Comparison of ENCODE assay signal across 24 cellular contexts in the genomic region with DNA sequence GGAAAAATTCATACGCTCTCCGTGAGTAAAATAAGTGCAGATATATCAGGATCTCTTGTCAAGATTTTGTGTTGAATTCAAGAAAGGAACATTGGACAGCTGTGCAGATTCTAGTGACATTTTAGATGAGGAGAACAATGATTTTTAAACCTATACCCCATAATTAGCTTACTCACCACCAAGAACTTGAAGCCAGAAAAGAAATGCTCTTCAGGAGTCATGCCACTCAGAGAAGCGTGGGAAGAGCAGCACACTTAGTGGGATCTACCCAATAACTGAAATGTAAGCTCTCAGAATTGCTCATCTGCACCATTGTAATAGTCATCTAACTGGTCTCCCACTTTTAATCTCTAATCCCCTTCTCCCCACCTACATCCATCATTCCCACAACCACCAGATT. TPM values are rescaled to one million over a fixed set of nuclear protein-coding genes. Genes with fewer than 3 reads are reported as not detected.
DNase-seq lines count a peak whose midpoint lies in the region; ATAC-seq lines count a peak whose summit lies in the region.
"Had no signal": no experiment of that assay in that cellular context is flagged by ENCODE, and none has a peak within 500 bp of the region (broad histone marks: within the 10 kb centered on the region; RNA-seq: fewer than 3 reads in every experiment).

No MANE protein-coding gene starts in this region.

- POLR2A ChIA-PET in activated CD4-positive, alpha-beta memory T cell treated with anti-CD3 and anti-CD28 coated beads for 36 hours (lab: Charles Lee) = interaction anchor here (0.5 to 1.9 kb wide), 6 partner anchors 67 to 570 kb away, joined by 3 to 10 read pairs (median 4); no protein-coding TSS in a partner anchor
- POLR2A ChIA-PET in activated CD4-positive, alpha-beta memory T cell treated with anti-CD3 and anti-CD28 coated beads, Interleukin-2, amount 10 ng/mL, durations not matched to agents 7 days and 5 days (lab: Charles Lee) = interaction anchor here (4.5 kb wide), 1 partner anchor 69 kb away, joined by 15 read pairs; no protein-coding TSS in a partner anchor
- POLR2A ChIA-PET in activated naive CD8-positive, alpha-beta T cell treated with anti-CD3 and anti-CD28 coated beads, Interleukin-2, amount 10 ng/mL, durations not matched to agents 7 days and 5 days (lab: Charles Lee) = interaction anchor here (1.2 kb wide), 1 partner anchor 109 kb away, joined by 6 read pairs; a partner anchor contains a TSS

- peak overlapping the region; percentile 31 for H3K27ac Mint-ChIP-seq in activated CD4-positive, alpha-beta memory T cell treated with anti-CD3 and anti-CD28 coated beads for 36 hours
- H3K27ac Mint-ChIP-seq in activated CD4-positive, alpha-beta memory T cell treated with anti-CD3 and anti-CD28 coated beads, Interleukin-2, amount 10 ng/mL, durations not matched to agents 7 days and 5 days = no peak overlapping the region
- H3K27ac Mint-ChIP-seq in activated naive CD8-positive, alpha-beta T cell treated with anti-CD3 and anti-CD28 coated beads, Interleukin-2, amount 10 ng/mL, durations not matched to agents 7 days and 5 days = peak overlapping the region; percentile 3

- CTCF ChIA-PET in activated CD4-positive, alpha-beta memory T cell treated with anti-CD3 and anti-CD28 coated beads for 36 hours (lab: Charles Lee) = interaction anchor here (0.7 to 17.2 kb wide), 21 partner anchors 8 to 678 kb away, joined by 3 to 316 read pairs (median 9); a partner anchor contains a TSS
- CTCF ChIA-PET in activated CD4-positive, alpha-beta memory T cell treated with anti-CD3 and anti-CD28 coated beads, Interleukin-2, amount 10 ng/mL, durations not matched to agents 7 days and 5 days (lab: Charles Lee) = interaction anchor here (0.8 to 5.3 kb wide), 14 partner anchors 10 to 294 kb away, joined by 3 to 98 read pairs (median 6); a partner anchor contains a TSS

- intact Hi-C loops in activated CD4-positive, alpha-beta memory T cell treated with anti-CD3 and anti-CD28 coated beads for 36 hours (cut with micrococcal nuclease) = no loop called here

- no peak for DNase-seq in activated CD4-positive, alpha-beta memory T cell treated with anti-CD3 and anti-CD28 coated beads for 36 hours
- no peak for DNase-seq in activated CD4-positive, alpha-beta memory T cell treated with anti-CD3 and anti-CD28 coated beads, Interleukin-2, amount 10 ng/mL, durations not matched to agents 7 days and 5 days
- DNase-seq in NCI-H69 (lab: John Stamatoyannopoulos, UW) = peak; percentile 43
- DNase-seq in activated naive CD8-positive, alpha-beta T cell treated with anti-CD3 and anti-CD28 coated beads, Interleukin-2, amount 10 ng/mL, durations not matched to agents 7 days and 5 days = no peak
- peak; percentile 60 for DNase-seq in putamen (ENCODE audit: low spot score)
- no peak for DNase-seq in AG08395 (ENCODE audit: low spot score)
- DNase-seq: activated CD4-positive, alpha-beta T cell treated with anti-CD3 and anti-CD28 coated beads, Interleukin-2, amount 50 U/mL, for 1 hour; amniotic stem cell; C1 segment of cervical spinal cord; H7; heart left ventricle; mesendoderm; NCI-H1048; NCI-H1930; NCI-H446; occipital lobe; spleen; T-helper 1 cell; upper lobe of right lung had no signal

- H3K4me3 Mint-ChIP-seq in activated CD4-positive, alpha-beta memory T cell treated with anti-CD3 and anti-CD28 coated beads for 36 hours = no peak overlapping the region
- no peak overlapping the region for H3K4me3 Mint-ChIP-seq in activated CD4-positive, alpha-beta memory T cell treated with anti-CD3 and anti-CD28 coated beads, Interleukin-2, amount 10 ng/mL, durations not matched to agents 7 days and 5 days
- H3K4me3 Mint-ChIP-seq in activated naive CD8-positive, alpha-beta T cell treated with anti-CD3 and anti-CD28 coated beads, Interleukin-2, amount 10 ng/mL, durations not matched to agents 7 days and 5 days = peak overlapping the region; percentile 26

- H3K36me3 Mint-ChIP-seq in activated CD4-positive, alpha-beta memory T cell treated with anti-CD3 and anti-CD28 coated beads for 36 hours = no peaks in the 10 kb centered on the region
- H3K36me3 Mint-ChIP-seq in activated CD4-positive, alpha-beta memory T cell treated with anti-CD3 and anti-CD28 coated beads, Interleukin-2, amount 10 ng/mL, durations not matched to agents 7 days and 5 days (ENCODE audit: low read depth) = peaks cover 16% of the 10 kb centered on the region
- peaks cover 8% of the 10 kb centered on the region for H3K36me3 Mint-ChIP-seq in activated naive CD8-positive, alpha-beta T cell treated with anti-CD3 and anti-CD28 coated beads, Interleukin-2, amount 10 ng/mL, durations not matched to agents 7 days and 5 days

- H3K4me1 Mint-ChIP-seq in activated CD4-positive, alpha-beta memory T cell treated with anti-CD3 and anti-CD28 coated beads for 36 hours (ENCODE audit: low read depth) = peaks cover 69% of the 10 kb centered on the region
- peaks cover 47% of the 10 kb centered on the region for H3K4me1 Mint-ChIP-seq in activated CD4-positive, alpha-beta memory T cell treated with anti-CD3 and anti-CD28 coated beads, Interleukin-2, amount 10 ng/mL, durations not matched to agents 7 days and 5 days
- H3K4me1 Mint-ChIP-seq in activated naive CD8-positive, alpha-beta T cell treated with anti-CD3 and anti-CD28 coated beads, Interleukin-2, amount 10 ng/mL, durations not matched to agents 7 days and 5 days = peaks cover 41% of the 10 kb centered on the region

- ATAC-seq in activated naive CD8-positive, alpha-beta T cell treated with anti-CD3 and anti-CD28 coated beads, Interleukin-2, amount 10 ng/mL, durations not matched to agents 7 days and 5 days (ENCODE audit: low read depth) = no peak
- ATAC-seq in HG02970 (IDR thresholded peaks at IDR 0.05; ENCODE audit: low FRiP score, unreplicated experiment) = no peak
- no peak for ATAC-seq in GM18867 (IDR thresholded peaks at IDR 0.05; ENCODE audit: unreplicated experiment)
- ATAC-seq: heart left ventricle, HepG2, Panc1, upper lobe of right lung had no signal

- no peaks in the 10 kb centered on the region for H3K9me3 Mint-ChIP-seq in activated CD4-positive, alpha-beta memory T cell treated with anti-CD3 and anti-CD28 coated beads for 36 hours
- no peaks in the 10 kb centered on the region for H3K9me3 Mint-ChIP-seq in activated CD4-positive, alpha-beta memory T cell treated with anti-CD3 and anti-CD28 coated beads, Interleukin-2, amount 10 ng/mL, durations not matched to agents 7 days and 5 days
- H3K9me3 Mint-ChIP-seq in activated naive CD8-positive, alpha-beta T cell treated with anti-CD3 and anti-CD28 coated beads, Interleukin-2, amount 10 ng/mL, durations not matched to agents 7 days and 5 days = no peaks in the 10 kb centered on the region

- H3K27me3 Mint-ChIP-seq in activated CD4-positive, alpha-beta memory T cell treated with anti-CD3 and anti-CD28 coated beads for 36 hours = no peaks in the 10 kb centered on the region
- no peaks in the 10 kb centered on the region for H3K27me3 Mint-ChIP-seq in activated CD4-positive, alpha-beta memory T cell treated with anti-CD3 and anti-CD28 coated beads, Interleukin-2, amount 10 ng/mL, durations not matched to agents 7 days and 5 days
- no peaks in the 10 kb centered on the region for H3K27me3 Mint-ChIP-seq in activated naive CD8-positive, alpha-beta T cell treated with anti-CD3 and anti-CD28 coated beads, Interleukin-2, amount 10 ng/mL, durations not matched to agents 7 days and 5 days

RNA-seq across cellular contexts. Expression of a gene that starts 9.2 kb away (rescaled TPM):
- 1 to 10 TPM in 1 of 2 experiments, under 1 TPM in 1; 0.82 to 1.5 TPM for total RNA-seq in activated CD4-positive, alpha-beta memory T cell treated with anti-CD3 and anti-CD28 coated beads for 36 hours
- 1 to 10 TPM; 3.1 to 3.5 TPM for total RNA-seq in activated CD4-positive, alpha-beta memory T cell treated with anti-CD3 and anti-CD28 coated beads, Interleukin-2, amount 10 ng/mL, durations not matched to agents 7 days and 5 days
- total RNA-seq in activated naive CD8-positive, alpha-beta T cell treated with anti-CD3 and anti-CD28 coated beads, Interleukin-2, amount 10 ng/mL, durations not matched to agents 7 days and 5 days = 1 to 10 TPM; 3.1 to 3.6 TPM
- total RNA-seq: G401, HepG2 had no signal

Comparison
In these comparisons a context has a peak if more than half of its experiments do, and no peak if none do; other contexts are left out.
1. DNase-seq: peak in NCI-H69 (single experiment) and putamen (single experiment); none in activated CD4-positive, alpha-beta memory T cell treated with anti-CD3 and anti-CD28 coated beads for 36 hours (single experiment), activated CD4-positive, alpha-beta memory T cell treated with anti-CD3 and anti-CD28 coated beads, Interleukin-2, amount 10 ng/mL, durations not matched to agents 7 days and 5 days (single experiment), activated naive CD8-positive, alpha-beta T cell treated with anti-CD3 and anti-CD28 coated beads, Interleukin-2, amount 10 ng/mL, durations not matched to agents 7 days and 5 days (single experiment) and AG08395 (single experiment).